ENCODE assay signal across 8 cellular contexts in genomic region chr4:89482248-89482647, GRCh38.
DNase-seq lines count a peak whose midpoint lies in the region; ATAC-seq lines count a peak whose summit lies in the region.

No MANE protein-coding gene starts in this region.

- no peak overlapping the region for H3K14ac ChIP-seq in mesenchymal stem cell (ENCODE audit: low read length in 2 of 2)

- H3K9me3 Mint-ChIP-seq in activated naive CD4-positive, alpha-beta T cell treated with anti-CD3 and anti-CD28 coated beads, Interleukin-2, amount 10 ng/mL, durations not matched to agents 7 days and 5 days: peaks cover 4% of the 10 kb centered on the region
- H3K9me3 Mint-ChIP-seq in activated naive CD8-positive, alpha-beta T cell treated with anti-CD3 and anti-CD28 coated beads, Interleukin-2, amount 50 U/mL, for 24 hours: peaks cover 14% of the 10 kb centered on the region

- H2BK12ac ChIP-seq in mesenchymal stem cell (ENCODE audit: low read length in 2 of 2): no peak overlapping the region

- peaks cover 2% of the 10 kb centered on the region for H3K4me1 Mint-ChIP-seq in activated naive CD4-positive, alpha-beta T cell treated with anti-CD3 and anti-CD28 coated beads, Interleukin-2, amount 10 ng/mL, durations not matched to agents 7 days and 5 days
- H3K4me1 Mint-ChIP-seq in activated naive CD8-positive, alpha-beta T cell treated with anti-CD3 and anti-CD28 coated beads, Interleukin-2, amount 50 U/mL, for 24 hours: peaks cover 4% of the 10 kb centered on the region

- no peak overlapping the region for H2AFZ ChIP-seq in mesenchymal stem cell (ENCODE audit: low read depth, low read length)

- H3K36me3 Mint-ChIP-seq in activated naive CD4-positive, alpha-beta T cell treated with anti-CD3 and anti-CD28 coated beads, Interleukin-2, amount 10 ng/mL, durations not matched to agents 7 days and 5 days: no peaks in the 10 kb centered on the region
- no peaks in the 10 kb centered on the region for H3K36me3 Mint-ChIP-seq in activated naive CD8-positive, alpha-beta T cell treated with anti-CD3 and anti-CD28 coated beads, Interleukin-2, amount 50 U/mL, for 24 hours (ENCODE audit: low read depth)

- H3K4me1 ChIP-seq in mesenchymal stem cell (ENCODE audit: control insufficient read depth, insufficient read depth, low read depth, low read length): no peaks in the 10 kb centered on the region

- H3K4me2 ChIP-seq in mesenchymal stem cell (ENCODE audit: low read length, poor library complexity, severe bottlenecking): no peak overlapping the region

- no peaks in the 10 kb centered on the region for H3K27me3 ChIP-seq in mesenchymal stem cell (ENCODE audit: control insufficient read depth in 1 of 2, insufficient read depth in 1 of 2, low read length in 2 of 2)

- H4K91ac ChIP-seq in mesenchymal stem cell (ENCODE audit: low read length): no peak overlapping the region

- peaks cover 13% of the 10 kb centered on the region for H3K27me3 Mint-ChIP-seq in activated naive CD4-positive, alpha-beta T cell treated with anti-CD3 and anti-CD28 coated beads, Interleukin-2, amount 10 ng/mL, durations not matched to agents 7 days and 5 days
- no peaks in the 10 kb centered on the region for H3K27me3 Mint-ChIP-seq in activated naive CD8-positive, alpha-beta T cell treated with anti-CD3 and anti-CD28 coated beads, Interleukin-2, amount 50 U/mL, for 24 hours

- no peak overlapping the region for H4K8ac ChIP-seq in mesenchymal stem cell (ENCODE audit: low read length)

- H2BK15ac ChIP-seq in mesenchymal stem cell (ENCODE audit: low read depth, poor library complexity, severe bottlenecking): no peak overlapping the region

- no peak overlapping the region for H3K4me3 Mint-ChIP-seq in activated naive CD4-positive, alpha-beta T cell treated with anti-CD3 and anti-CD28 coated beads, Interleukin-2, amount 10 ng/mL, durations not matched to agents 7 days and 5 days
- no peak overlapping the region for H3K4me3 Mint-ChIP-seq in activated naive CD8-positive, alpha-beta T cell treated with anti-CD3 and anti-CD28 coated beads, Interleukin-2, amount 50 U/mL, for 24 hours

- H3K79me1 ChIP-seq in mesenchymal stem cell (replicated peaks; ENCODE audit: low read length, poor library complexity, severe bottlenecking): no peaks in the 10 kb centered on the region

- peak; percentile 71 for ATAC-seq in activated naive CD8-positive, alpha-beta T cell treated with anti-CD3 and anti-CD28 coated beads, Interleukin-2, amount 50 U/mL, for 24 hours

- no peak overlapping the region for H3K27ac ChIP-seq in mesenchymal stem cell (ENCODE audit: low read length, poor library complexity, severe bottlenecking)

- no peak overlapping the region for H3K27ac Mint-ChIP-seq in activated naive CD4-positive, alpha-beta T cell treated with anti-CD3 and anti-CD28 coated beads, Interleukin-2, amount 10 ng/mL, durations not matched to agents 7 days and 5 days
- no peak overlapping the region for H3K27ac Mint-ChIP-seq in activated naive CD8-positive, alpha-beta T cell treated with anti-CD3 and anti-CD28 coated beads, Interleukin-2, amount 50 U/mL, for 24 hours

- H3K9me3 ChIP-seq in mesenchymal stem cell (ENCODE audit: control insufficient read depth, low read length): no peaks in the 10 kb centered on the region

- no peak overlapping the region for H2BK120ac ChIP-seq in mesenchymal stem cell (ENCODE audit: low read depth, low read length)

- no peak overlapping the region for H3K23ac ChIP-seq in mesenchymal stem cell (ENCODE audit: low read length in 2 of 2)

- no peak overlapping the region for H3K4ac ChIP-seq in mesenchymal stem cell (ENCODE audit: low read depth in 1 of 2, low read length in 2 of 2)

- H3K36me3 ChIP-seq in mesenchymal stem cell (ENCODE audit: control insufficient read depth in 1 of 2, insufficient read depth in 2 of 2, low read depth in 1 of 2, low read length in 2 of 2): no peaks in the 10 kb centered on the region

- H2AK5ac ChIP-seq in mesenchymal stem cell (ENCODE audit: low read length, severe bottlenecking): no peak overlapping the region

- DNase-seq in activated naive CD4-positive, alpha-beta T cell treated with anti-CD3 and anti-CD28 coated beads, Interleukin-2, amount 10 ng/mL, durations not matched to agents 7 days and 5 days: peak; percentile 23
- no peak for DNase-seq in activated naive CD4-positive, alpha-beta T cell (lab: John Stamatoyannopoulos, UW)
- DNase-seq in H4 (ENCODE audit: low spot score): peak; percentile 71
- DNase-seq in M059J (ENCODE audit: low read depth): peak; percentile 71
- DNase-seq in activated naive CD8-positive, alpha-beta T cell treated with anti-CD3 and anti-CD28 coated beads, Interleukin-2, amount 50 U/mL, for 24 hours: no peak
- DNase-seq in mesenchymal stem cell: peak; percentile 36
- DNase-seq in stimulated activated CD4-positive, alpha-beta T cell treated with anti-CD3 and anti-CD28 coated beads, Interleukin-2, amount 100 ng/mL, for 24 hours: no peak
- DNase-seq in T-helper 9 cell: no peak

- H3K18ac ChIP-seq in mesenchymal stem cell (ENCODE audit: low read depth in 1 of 2, low read length in 2 of 2): no peak overlapping the region

- no peak overlapping the region for H3K4me3 ChIP-seq in mesenchymal stem cell (ENCODE audit: insufficient read depth in 1 of 2, low read depth in 1 of 2, low read length in 2 of 2)

- no peak overlapping the region for H2BK5ac ChIP-seq in mesenchymal stem cell (ENCODE audit: low read depth, low read length, poor library complexity, severe bottlenecking)

- no peak overlapping the region for H3K9ac ChIP-seq in mesenchymal stem cell (ENCODE audit: low read length)

- CTCF ChIA-PET in activated naive CD4-positive, alpha-beta T cell treated with anti-CD3 and anti-CD28 coated beads, Interleukin-2, amount 10 ng/mL, durations not matched to agents 7 days and 5 days (lab: Charles Lee): interaction anchor here (0.9 to 1.1 kb wide), 4 partner anchors 10 to 316 kb away, joined by 3 to 4 read pairs (median 3); no protein-coding TSS in a partner anchor

Comparison
In these comparisons a context has a peak if more than half of its experiments do, and no peak if none do; other contexts are left out.
1. DNase-seq: peak in activated naive CD4-positive, alpha-beta T cell treated with anti-CD3 and anti-CD28 coated beads, Interleukin-2, amount 10 ng/mL, durations not matched to agents 7 days and 5 days (single experiment), H4 (single experiment), M059J (single experiment) and mesenchymal stem cell (single experiment); none in activated naive CD4-positive, alpha-beta T cell (0 of 4), activated naive CD8-positive, alpha-beta T cell treated with anti-CD3 and anti-CD28 coated beads, Interleukin-2, amount 50 U/mL, for 24 hours (single experiment), stimulated activated CD4-positive, alpha-beta T cell treated with anti-CD3 and anti-CD28 coated beads, Interleukin-2, amount 100 ng/mL, for 24 hours (0 of 2) and T-helper 9 cell (single experiment).